ENCODE assay signal across 23 cellular contexts in genomic region chr4:1807258-1807777, GRCh38. TPM values are rescaled to one million over a fixed set of nuclear protein-coding genes. Genes with fewer than 3 reads are reported as not detected.
"Had no signal": no experiment of that assay in that cellular context is flagged by ENCODE, and none has a peak within 500 bp of the region (broad histone marks: within the 10 kb centered on the region; RNA-seq: fewer than 3 reads in every experiment).

No MANE protein-coding gene starts in this region.

- H3K36me3 ChIP-seq: thyroid gland had no signal

- H3K36me3 Mint-ChIP-seq: activated naive CD8-positive, alpha-beta T cell treated with anti-CD3 and anti-CD28 coated beads for 36 hours had no signal

- H2AFZ ChIP-seq: hepatocyte had no signal

- DNase-seq: activated CD4-positive, alpha-beta T cell treated with anti-CD3 and anti-CD28 coated beads for 1 hour; activated CD4-positive, alpha-beta T cell treated with anti-CD3 and anti-CD28 coated beads, Interleukin-2, amount 50 U/mL, for 4 hours; activated CD8-positive, alpha-beta memory T cell treated with anti-CD3 and anti-CD28 coated beads for 24 hours; activated CD8-positive, alpha-beta memory T cell treated with anti-CD3 and anti-CD28 coated beads, Interleukin-2, amount 50 U/mL, for 4 hours; activated naive CD8-positive, alpha-beta T cell treated with anti-CD3 and anti-CD28 coated beads for 36 hours; activated T-cell treated with anti-CD3 and anti-CD28 coated beads, Interleukin-2, amount 50 U/mL, for 24 hours; central memory CD4-positive, alpha-beta T cell; effector memory CD8-positive, alpha-beta T cell; foreskin melanocyte; glutamatergic neuron; immature natural killer cell; naive thymus-derived CD4-positive, alpha-beta T cell; spleen; stimulated activated CD4-positive, alpha-beta T cell treated with anti-CD3 and anti-CD28 coated beads, Interleukin-4, amount 100 ng/mL, for 24 hours; stimulated activated naive CD4-positive, alpha-beta T cell treated with Interleukin-2 at 50 U/mL for 16 hours; T-helper 9 cell had no signal

- H3K27ac Mint-ChIP-seq: activated naive CD8-positive, alpha-beta T cell treated with anti-CD3 and anti-CD28 coated beads for 36 hours; activated T-cell treated with anti-CD3 and anti-CD28 coated beads, Interleukin-2, amount 50 U/mL, for 24 hours; activated T-helper 17 cell treated with anti-CD3 and anti-CD28 coated beads, Interleukin-2, amount 50 U/mL, for 72 hours; effector memory CD8-positive, alpha-beta T cell; immature natural killer cell; naive thymus-derived CD4-positive, alpha-beta T cell had no signal

- H3K4me2 ChIP-seq: hepatocyte had no signal

- H3K4me3 Mint-ChIP-seq: activated naive CD8-positive, alpha-beta T cell treated with anti-CD3 and anti-CD28 coated beads for 36 hours; activated T-cell treated with anti-CD3 and anti-CD28 coated beads, Interleukin-2, amount 50 U/mL, for 24 hours; activated T-helper 17 cell treated with anti-CD3 and anti-CD28 coated beads, Interleukin-2, amount 50 U/mL, for 72 hours; effector memory CD8-positive, alpha-beta T cell; immature natural killer cell; naive thymus-derived CD4-positive, alpha-beta T cell; neural crest cell had no signal

- H3K4me1 ChIP-seq: thyroid gland had no signal

- H3K27ac ChIP-seq: hepatocyte, spleen, thyroid gland had no signal

- H3K4me3 ChIP-seq: hepatocyte, lung, spleen, thyroid gland had no signal

- ATAC-seq: activated T-helper 17 cell treated with anti-CD3 and anti-CD28 coated beads, Interleukin-2, amount 50 U/mL, for 72 hours; effector memory CD8-positive, alpha-beta T cell; esophagus mucosa; left lobe of liver; naive thymus-derived CD4-positive, alpha-beta T cell had no signal

- H3K27me3 Mint-ChIP-seq: activated naive CD8-positive, alpha-beta T cell treated with anti-CD3 and anti-CD28 coated beads for 36 hours; activated T-cell treated with anti-CD3 and anti-CD28 coated beads, Interleukin-2, amount 50 U/mL, for 24 hours; activated T-helper 17 cell treated with anti-CD3 and anti-CD28 coated beads, Interleukin-2, amount 50 U/mL, for 72 hours; effector memory CD8-positive, alpha-beta T cell; naive thymus-derived CD4-positive, alpha-beta T cell had no signal

- H3K9me3 Mint-ChIP-seq: activated naive CD8-positive, alpha-beta T cell treated with anti-CD3 and anti-CD28 coated beads for 36 hours; activated T-cell treated with anti-CD3 and anti-CD28 coated beads, Interleukin-2, amount 50 U/mL, for 24 hours; activated T-helper 17 cell treated with anti-CD3 and anti-CD28 coated beads, Interleukin-2, amount 50 U/mL, for 72 hours; effector memory CD8-positive, alpha-beta T cell; immature natural killer cell; naive thymus-derived CD4-positive, alpha-beta T cell; neural crest cell had no signal

- H3K27me3 ChIP-seq: hepatocyte, spleen, thyroid gland had no signal

- H3K4me1 Mint-ChIP-seq: activated naive CD8-positive, alpha-beta T cell treated with anti-CD3 and anti-CD28 coated beads for 36 hours; activated T-helper 17 cell treated with anti-CD3 and anti-CD28 coated beads, Interleukin-2, amount 50 U/mL, for 72 hours; immature natural killer cell; neural crest cell had no signal

- H3K9me3 ChIP-seq: spleen, thyroid gland had no signal

RNA-seq across cellular contexts. Expression of gene FGFR3, which starts 14.2 kb away (rescaled TPM):
- total RNA-seq: activated naive CD8-positive, alpha-beta T cell treated with anti-CD3 and anti-CD28 coated beads for 36 hours had no signal
- polyA plus RNA-seq: immature natural killer cell; naive thymus-derived CD4-positive, alpha-beta T cell had no signal
